Comparison of ENCODE assay signal across 8 cellular contexts in genomic region chr5:88889165-88890069, GRCh38. TPM values are rescaled to one million over a fixed set of nuclear protein-coding genes. Genes with fewer than 3 reads are reported as not detected.
DNase-seq lines count a peak whose midpoint lies in the region; ATAC-seq and TF ChIP-seq lines count a peak whose summit lies in the region.

No MANE protein-coding gene starts in this region.

- H3K4me1 ChIP-seq in SJSA1 (replicated peaks) = peaks cover 16% of the 10 kb centered on the region
- H3K4me1 ChIP-seq in fibroblast of lung (ENCODE audit: control insufficient read depth, extremely low read depth, insufficient read depth, low read length) = no peaks in the 10 kb centered on the region

- H3K4me3 ChIP-seq in SJSA1 = peak overlapping the region; percentile 40
- peak overlapping the region; percentile 67 to 72 (median 69) for H3K4me3 ChIP-seq in fibroblast of lung (replicated peaks in 1 of 4; ENCODE audit: control extremely low read depth in 1 of 4, insufficient read depth in 1 of 4, low read depth in 3 of 4, low read length in 4 of 4)

- ATAC-seq in GM18867 (IDR thresholded peaks at IDR 0.05; ENCODE audit: unreplicated experiment) (peak; percentile 33), HG02798 (IDR thresholded peaks at IDR 0.05; ENCODE audit: poor library complexity, unreplicated experiment) (peak; percentile 40), naive B cell (ENCODE audit: low read depth in 2 of 2) (peak; percentile 55 to 63)

- CTCF ChIA-PET in RWPE1 (lab: Yijun Ruan, JAX) = interaction anchor here (0.6 to 0.7 kb wide), 2 partner anchors 417 to 576 kb away, joined by 4 to 5 read pairs; no protein-coding TSS in a partner anchor

- H3K27ac ChIP-seq in SJSA1 (no peak overlapping the region), fibroblast of lung (ENCODE audit: insufficient read depth, low read length) (peak overlapping the region; percentile 54), RWPE1 (no peak overlapping the region)

- DNase-seq in SJSA1 (ENCODE audit: low read depth in 1 of 2, low spot score in 2 of 2) = peak; percentile 23 to 43
- DNase-seq in fibroblast of lung (ENCODE audit: low read depth in 2 of 2) = peak; percentile 59 to 72
- peak; percentile 45 for DNase-seq in naive B cell
- no peak for DNase-seq in T-helper 9 cell
- no peak for DNase-seq in GM19240 (ENCODE audit: insufficient read length, low spot score)
- DNase-seq in RWPE1 (ENCODE audit: low spot score) = no peak

- no peak for TF ChIP-seq CTCF in fibroblast of lung (conservative IDR thresholded peaks at IDR 0.05 in 1 of 2, IDR thresholded peaks at IDR 0.05 in 1 of 2; ENCODE audit: low read depth in 1 of 2, low read length in 2 of 2)
- TF ChIP-seq CTCF in RWPE1 (conservative IDR thresholded peaks at IDR 0.05; ENCODE audit: low read depth) = no peak

- no peaks in the 10 kb centered on the region for H3K27me3 Mint-ChIP-seq in naive B cell

- H3K4me1 Mint-ChIP-seq in naive B cell = peaks cover 38 to 62% (median 51%) of the 10 kb centered on the region in 3 donors

- H3K9me3 ChIP-seq in SJSA1 (replicated peaks) = no peaks in the 10 kb centered on the region
- H3K9me3 ChIP-seq in fibroblast of lung (ENCODE audit: control insufficient read depth, insufficient read depth, low read depth, low read length) = no peaks in the 10 kb centered on the region

- peak overlapping the region; percentile 94 for H2AFZ ChIP-seq in fibroblast of lung (ENCODE audit: low read length)

- POLR2A ChIA-PET in RWPE1 (lab: Yijun Ruan, JAX; ENCODE audit: low non-redundant PET) = no interaction called here

- no peaks in the 10 kb centered on the region for H3K9me3 Mint-ChIP-seq in naive B cell

- peak overlapping the region; percentile 84 to 100 (median 97) for H3K4me3 Mint-ChIP-seq in naive B cell

- no peaks in the 10 kb centered on the region for H3K79me2 ChIP-seq in fibroblast of lung (ENCODE audit: control insufficient read depth, insufficient read depth, low read length)

- H3K27ac Mint-ChIP-seq in naive B cell = peak overlapping the region; percentile 88 to 97 (median 96)

- H3K27me3 ChIP-seq in SJSA1 (replicated peaks) (no peaks in the 10 kb centered on the region), fibroblast of lung (ENCODE audit: control insufficient read depth, insufficient read depth, low read length) (no peaks in the 10 kb centered on the region)

- H3K4me2 ChIP-seq in fibroblast of lung (ENCODE audit: extremely low read depth, insufficient read depth, low read length) = peak overlapping the region; percentile 88

- H4K20me1 ChIP-seq in fibroblast of lung (ENCODE audit: control insufficient read depth, extremely low read depth, insufficient read depth, low read length) = no peaks in the 10 kb centered on the region

- H3K36me3 ChIP-seq in SJSA1 (no peaks in the 10 kb centered on the region), fibroblast of lung (ENCODE audit: control insufficient read depth, insufficient read depth, low read length) (no peaks in the 10 kb centered on the region)

- H3K9ac ChIP-seq in fibroblast of lung (ENCODE audit: insufficient read depth, low read length) = peak overlapping the region; percentile 60

- no peaks in the 10 kb centered on the region for H3K36me3 Mint-ChIP-seq in naive B cell

RNA-seq across cellular contexts. Expression of gene MEF2C, which starts 6.4 kb away (rescaled TPM):
- 29.8 and 39.3 TPM in 2 replicates for total RNA-seq in SJSA1 (2014; rRNA removed; shearing (Covaris generic))
- total RNA-seq in fibroblast of lung = 5.4 and 12.2 TPM in 2 replicates
- polyA plus RNA-seq in fibroblast of lung (9.3 and 15.7 TPM in 2 replicates), naive B cell (ENCODE audit: low read depth in 6 of 6) (100 to 1,000 TPM; 402 to 547 (median 433) TPM)
- 6.6 and 13.1 TPM in 2 replicates for polyA plus RNA-seq in fibroblast of lung (2012)
- polyA minus RNA-seq in fibroblast of lung (ENCODE audit: low replicate concordance) = 34.8 and 73.7 TPM in 2 replicates

Comparison
In these comparisons a context has a peak if more than half of its experiments do, and no peak if none do; other contexts are left out.
1. DNase-seq: peak in SJSA1 (2 of 2), fibroblast of lung (2 of 2) and naive B cell (single experiment); none in T-helper 9 cell (single experiment), GM19240 (single experiment) and RWPE1 (single experiment).
2. Peak in every context shown above with its lines, with median percentiles within 50 percentile points of each other: ATAC-seq.